Comparison of ENCODE assay signal across 36 cellular contexts in the genomic region with DNA sequence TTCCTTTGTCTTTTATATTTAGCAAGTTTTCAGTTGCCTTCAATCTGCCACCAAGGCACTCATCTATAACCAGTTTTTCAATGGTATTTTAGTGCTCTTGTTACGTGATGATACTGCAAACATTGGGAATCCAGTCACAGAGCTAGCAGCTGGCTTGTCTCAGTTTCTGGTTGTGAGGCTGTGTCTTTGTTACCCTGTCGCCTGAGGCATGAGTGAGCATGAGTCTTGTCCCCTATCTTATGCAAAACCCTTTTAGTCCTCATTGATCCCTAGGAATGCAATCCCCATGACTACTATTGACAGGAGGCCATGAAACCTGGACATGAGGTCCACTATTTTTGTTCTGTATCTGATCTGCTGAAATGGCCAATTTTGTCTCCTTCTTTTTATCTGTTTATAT.
"Had no signal": no experiment of that assay in that cellular context is flagged by ENCODE, and none has a peak within 500 bp of the region (broad histone marks: within the 10 kb centered on the region; RNA-seq: fewer than 3 reads in every experiment).

No MANE protein-coding gene starts in this region.

- H3K36me3 Mint-ChIP-seq: activated CD4-positive, alpha-beta memory T cell treated with anti-CD3 and anti-CD28 coated beads for 36 hours; naive B cell; stimulated activated memory B cell treated with anti-CD40 and anti-IgM and Interleukin-4, amounts not matched to agents 10 μg/mL and 1 μg/mL and 100 μg/mL, for 72 hours had no signal

- H3K9me3 ChIP-seq: esophagus squamous epithelium, ovary, thyroid gland, upper lobe of right lung had no signal

- H3K4me1 ChIP-seq: esophagus squamous epithelium, thyroid gland, upper lobe of right lung had no signal

- H3K27me3 Mint-ChIP-seq: progenitor cell of endocrine pancreas had no signal

- H3K4me3 Mint-ChIP-seq: activated CD4-positive, alpha-beta memory T cell treated with anti-CD3 and anti-CD28 coated beads for 36 hours; activated CD4-positive, alpha-beta T cell treated with anti-CD3 and anti-CD28 coated beads, Interleukin-2, amount 10 ng/mL, durations not matched to agents 24 days and 14 days; activated T-cell treated with anti-CD3 and anti-CD28 coated beads, Interleukin-2, amount 50 U/mL, for 4 hours; activated T-helper 17 cell treated with anti-CD3 and anti-CD28 coated beads, Interleukin-2, amount 50 U/mL, for 72 hours; mesothelial cell of epicardium; naive B cell; nephron progenitor cell; stimulated activated memory B cell treated with anti-CD40 and anti-IgM and Interleukin-4, amounts not matched to agents 10 μg/mL and 1 μg/mL and 100 μg/mL, for 72 hours; stimulated activated naive CD8-positive, alpha-beta T cell treated with anti-CD3 and anti-CD28 coated beads, Interleukin-15, amount 100 ng/mL, for 72 hours; T-helper 1 cell treated with Interleukin-12 subunit alpha and Interleukin-12 subunit beta and Interleukin-4 antibody, amounts not matched to agents 30 μg/mL and 1 μg/mL, for 36 hours had no signal

- H3K27ac ChIP-seq: epithelial cell of prostate, esophagus squamous epithelium, ovary, skin epidermis, thyroid gland, upper lobe of right lung, WERI-Rb-1 had no signal

- H3K9me3 Mint-ChIP-seq: activated CD4-positive, alpha-beta memory T cell treated with anti-CD3 and anti-CD28 coated beads for 36 hours; activated CD4-positive, alpha-beta T cell treated with anti-CD3 and anti-CD28 coated beads, Interleukin-2, amount 10 ng/mL, durations not matched to agents 24 days and 14 days; activated T-cell treated with anti-CD3 and anti-CD28 coated beads, Interleukin-2, amount 50 U/mL, for 4 hours; nephron progenitor cell; T-helper 1 cell treated with Interleukin-12 subunit alpha and Interleukin-12 subunit beta and Interleukin-4 antibody, amounts not matched to agents 30 μg/mL and 1 μg/mL, for 36 hours had no signal

- ATAC-seq: activated T-cell treated with anti-CD3 and anti-CD28 coated beads, Interleukin-2, amount 50 U/mL, for 4 hours; activated T-helper 17 cell treated with anti-CD3 and anti-CD28 coated beads, Interleukin-2, amount 50 U/mL, for 72 hours; left colon; sciatic nerve; stimulated activated memory B cell treated with anti-CD40 and anti-IgM and Interleukin-4, amounts not matched to agents 10 μg/mL and 1 μg/mL and 100 μg/mL, for 72 hours; stimulated activated naive CD8-positive, alpha-beta T cell treated with anti-CD3 and anti-CD28 coated beads, Interleukin-15, amount 100 ng/mL, for 72 hours; upper lobe of right lung had no signal

- H3K36me3 ChIP-seq: esophagus squamous epithelium, ovary, thyroid gland, upper lobe of right lung, WERI-Rb-1 had no signal

- H3K4me1 Mint-ChIP-seq: activated CD4-positive, alpha-beta T cell treated with anti-CD3 and anti-CD28 coated beads, Interleukin-2, amount 10 ng/mL, durations not matched to agents 24 days and 14 days; activated T-helper 17 cell treated with anti-CD3 and anti-CD28 coated beads, Interleukin-2, amount 50 U/mL, for 72 hours; naive B cell; nephron progenitor cell; stimulated activated memory B cell treated with anti-CD40 and anti-IgM and Interleukin-4, amounts not matched to agents 10 μg/mL and 1 μg/mL and 100 μg/mL, for 72 hours had no signal

- H3K27me3 ChIP-seq: esophagus squamous epithelium, ovary, thyroid gland, upper lobe of right lung had no signal

- DNase-seq: activated CD4-positive, alpha-beta memory T cell treated with anti-CD3 and anti-CD28 coated beads for 36 hours; activated CD4-positive, alpha-beta T cell treated with anti-CD3 and anti-CD28 coated beads, Interleukin-2, amount 10 ng/mL, durations not matched to agents 24 days and 14 days; activated CD4-positive, CD25-positive, alpha-beta regulatory T cell treated with anti-CD3 and anti-CD28 coated beads, Interleukin-2, amount 50 U/mL, for 72 hours; activated gamma-delta T cell treated with Interleukin-2 at 50 U/mL for 16 hours; activated naive CD4-positive, alpha-beta T cell treated with anti-CD3 and anti-CD28 coated beads, Interleukin-2, amount 50 U/mL, for 16 hours; activated T-cell treated with anti-CD3 and anti-CD28 coated beads, Interleukin-2, amount 50 U/mL, for 4 hours; amniotic stem cell; central memory CD4-positive, alpha-beta T cell; dermis blood vessel endothelial cell; effector CD8-positive, alpha-beta T cell; esophagus squamous epithelium; foreskin melanocyte; kidney; left colon; mammary epithelial cell; naive B cell; nephron progenitor cell; ovary; retina; stimulated activated CD4-positive, alpha-beta T cell treated with anti-CD3 and anti-CD28 coated beads, Interleukin-1b, Interleukin-23, amount 100 ng/mL, for 48 hours; stimulated activated CD4-positive, alpha-beta T cell treated with anti-CD3 and anti-CD28 coated beads, Interleukin-4, amount 100 ng/mL, for 4 hours; stimulated activated CD8-positive, alpha-beta memory T cell treated with anti-CD3 and anti-CD28 coated beads, Interleukin-4, amount 100 ng/mL, for 48 hours; stimulated activated naive CD8-positive, alpha-beta T cell treated with anti-CD3 and anti-CD28 coated beads, Interleukin-15, amount 100 ng/mL, for 72 hours; substantia nigra; T-helper 9 cell; thyroid gland; upper lobe of right lung; WERI-Rb-1 had no signal

- H3K4me3 ChIP-seq: esophagus squamous epithelium, ovary, skin epidermis, thyroid gland, upper lobe of right lung had no signal

- H3K27ac Mint-ChIP-seq: activated CD4-positive, alpha-beta memory T cell treated with anti-CD3 and anti-CD28 coated beads for 36 hours; activated CD4-positive, alpha-beta T cell treated with anti-CD3 and anti-CD28 coated beads, Interleukin-2, amount 10 ng/mL, durations not matched to agents 24 days and 14 days; activated T-helper 17 cell treated with anti-CD3 and anti-CD28 coated beads, Interleukin-2, amount 50 U/mL, for 72 hours; mesothelial cell of epicardium; naive B cell; nephron progenitor cell; progenitor cell of endocrine pancreas; stimulated activated memory B cell treated with anti-CD40 and anti-IgM and Interleukin-4, amounts not matched to agents 10 μg/mL and 1 μg/mL and 100 μg/mL, for 72 hours; stimulated activated naive CD8-positive, alpha-beta T cell treated with anti-CD3 and anti-CD28 coated beads, Interleukin-15, amount 100 ng/mL, for 72 hours; T-helper 1 cell treated with Interleukin-12 subunit alpha and Interleukin-12 subunit beta and Interleukin-4 antibody, amounts not matched to agents 30 μg/mL and 1 μg/mL, for 36 hours had no signal
